ENCODE assay signal across 15 cellular contexts in the genomic region with DNA sequence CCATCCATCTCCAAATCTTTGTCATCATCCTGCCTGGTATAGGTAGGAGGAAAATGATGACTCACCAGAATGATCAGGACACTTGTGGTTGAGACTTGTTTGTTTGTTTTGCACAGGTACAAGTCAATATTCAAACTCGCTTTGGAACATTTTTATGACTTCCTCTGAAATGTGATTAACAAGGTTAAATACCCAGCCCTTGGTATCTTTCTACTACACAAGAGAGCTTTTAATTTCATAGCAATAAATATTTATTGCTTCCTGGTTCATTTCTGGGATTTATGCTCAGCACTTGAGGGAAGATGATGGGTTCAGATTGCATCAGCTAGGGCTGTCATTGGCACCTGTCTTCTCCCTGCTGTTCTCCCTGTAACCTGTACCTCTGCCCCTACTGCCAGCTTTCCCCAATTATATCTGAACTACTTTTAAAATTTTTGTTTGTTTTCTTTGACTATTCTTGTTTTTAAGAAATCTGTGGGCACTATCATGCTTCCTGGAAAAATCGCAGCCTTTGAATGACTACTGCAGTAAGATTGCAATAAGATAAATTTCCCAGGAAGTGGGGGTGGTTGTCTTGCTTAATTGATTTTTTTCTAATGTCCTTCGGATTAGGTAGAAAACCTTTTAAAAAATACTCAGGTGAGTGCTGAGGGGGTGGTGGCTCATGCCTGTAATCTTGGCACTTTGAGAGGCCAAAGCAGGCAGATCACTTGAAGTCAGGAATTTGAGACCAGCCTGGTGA. TPM values are rescaled to one million over a fixed set of nuclear protein-coding genes. Genes with fewer than 3 reads are reported as not detected.
A peak's percentile ranks its signal among the peaks of the same experiment; 100 is the strongest.
DNase-seq lines count a peak whose midpoint lies in the region; ATAC-seq and TF ChIP-seq lines count a peak whose summit lies in the region.
"Had no signal": no experiment of that assay in that cellular context is flagged by ENCODE, and none has a peak within 500 bp of the region (broad histone marks: within the 10 kb centered on the region; RNA-seq: fewer than 3 reads in every experiment).

No MANE protein-coding gene starts in this region.

- peak overlapping the region; percentile 38 for H3K27ac ChIP-seq in colonic mucosa
- H3K27ac ChIP-seq in mesenchymal stem cell (ENCODE audit: low read length, poor library complexity, severe bottlenecking): no peak overlapping the region
- H3K27ac ChIP-seq: esophagus squamous epithelium, upper lobe of right lung had no signal

- H3K27me3 Mint-ChIP-seq in activated CD4-positive, alpha-beta T cell treated with anti-CD3 and anti-CD28 coated beads, Interleukin-2, amount 10 ng/mL, durations not matched to agents 7 days and 5 days: no peaks in the 10 kb centered on the region
- H3K27me3 Mint-ChIP-seq: activated naive CD8-positive, alpha-beta T cell treated with anti-CD3 and anti-CD28 coated beads for 36 hours had no signal

- H2BK15ac ChIP-seq in mesenchymal stem cell (ENCODE audit: low read depth, poor library complexity, severe bottlenecking): no peak overlapping the region

- 74% methylated on average over 2 of the region's 3 CpGs for whole genome bisulfite sequencing in mesenchymal stem cell

- H2BK12ac ChIP-seq in mesenchymal stem cell (ENCODE audit: low read length in 2 of 2): no peak overlapping the region

- TF ChIP-seq CTCF in colonic mucosa (IDR thresholded peaks at IDR 0.05): no peak

- no peak overlapping the region for H3K18ac ChIP-seq in mesenchymal stem cell (ENCODE audit: low read depth in 1 of 2, low read length in 2 of 2)

- H4K91ac ChIP-seq in mesenchymal stem cell (ENCODE audit: low read length): no peak overlapping the region

- H2AK5ac ChIP-seq in mesenchymal stem cell (ENCODE audit: low read length, severe bottlenecking): no peak overlapping the region

- H2BK120ac ChIP-seq in mesenchymal stem cell (ENCODE audit: low read depth, low read length): no peak overlapping the region

- peaks cover 28% of the 10 kb centered on the region for H3K4me1 Mint-ChIP-seq in activated CD4-positive, alpha-beta T cell treated with anti-CD3 and anti-CD28 coated beads, Interleukin-2, amount 10 ng/mL, durations not matched to agents 7 days and 5 days

- no peaks in the 10 kb centered on the region for H3K36me3 Mint-ChIP-seq in activated CD4-positive, alpha-beta T cell treated with anti-CD3 and anti-CD28 coated beads, Interleukin-2, amount 10 ng/mL, durations not matched to agents 7 days and 5 days (ENCODE audit: low read depth)
- H3K36me3 Mint-ChIP-seq: activated naive CD8-positive, alpha-beta T cell treated with anti-CD3 and anti-CD28 coated beads for 36 hours had no signal

- ATAC-seq in HG03342 (IDR thresholded peaks at IDR 0.05; ENCODE audit: unreplicated experiment): no peak
- ATAC-seq: upper lobe of right lung had no signal

- no peak overlapping the region for H3K4ac ChIP-seq in mesenchymal stem cell (ENCODE audit: low read depth in 1 of 2, low read length in 2 of 2)

- H3K4me2 ChIP-seq in mesenchymal stem cell (ENCODE audit: low read length, poor library complexity, severe bottlenecking): no peak overlapping the region

- DNase-seq in activated CD4-positive, alpha-beta T cell treated with anti-CD3 and anti-CD28 coated beads, Interleukin-2, amount 10 ng/mL, durations not matched to agents 7 days and 5 days: no peak
- no peak for DNase-seq in activated CD4-positive, alpha-beta T cell treated with anti-CD3 and anti-CD28 coated beads for 48 hours
- DNase-seq in NCI-H345 treated with DMSO at 0.1 percent for 48 hours (lab: John Stamatoyannopoulos, UW; ENCODE audit: unreplicated experiment) (peak; percentile 2), colonic mucosa (no peak), RPMI8226 (no peak), cerebellum (ENCODE audit: low spot score) (no peak), mesenchymal stem cell (no peak)
- DNase-seq: activated CD8-positive, alpha-beta memory T cell treated with anti-CD3 and anti-CD28 coated beads, Interleukin-2, amount 50 U/mL, for 4 hours; activated naive CD8-positive, alpha-beta T cell treated with anti-CD3 and anti-CD28 coated beads for 36 hours; DMS 273 treated with DMSO at 0.1 percent for 48 hours; esophagus squamous epithelium; posterior cingulate gyrus; stimulated activated CD8-positive, alpha-beta memory T cell treated with anti-CD3 and anti-CD28 coated beads, Interleukin-4, amount 100 ng/mL, for 48 hours; upper lobe of right lung had no signal

- no peak overlapping the region for H3K14ac ChIP-seq in mesenchymal stem cell (ENCODE audit: low read length in 2 of 2)

- H2AFZ ChIP-seq in mesenchymal stem cell (ENCODE audit: low read depth, low read length): no peak overlapping the region

- no peak overlapping the region for H3K4me3 Mint-ChIP-seq in activated CD4-positive, alpha-beta T cell treated with anti-CD3 and anti-CD28 coated beads, Interleukin-2, amount 10 ng/mL, durations not matched to agents 7 days and 5 days
- H3K4me3 Mint-ChIP-seq: activated naive CD8-positive, alpha-beta T cell treated with anti-CD3 and anti-CD28 coated beads for 36 hours had no signal

- H3K36me3 ChIP-seq in colonic mucosa (no peaks in the 10 kb centered on the region), mesenchymal stem cell (ENCODE audit: control insufficient read depth in 1 of 2, insufficient read depth in 2 of 2, low read depth in 1 of 2, low read length in 2 of 2) (no peaks in the 10 kb centered on the region)
- H3K36me3 ChIP-seq: esophagus squamous epithelium, upper lobe of right lung had no signal

- no peak overlapping the region for H3K9ac ChIP-seq in colonic mucosa (ENCODE audit: low read depth in 2 of 2, low read length in 2 of 2)
- no peak overlapping the region for H3K9ac ChIP-seq in mesenchymal stem cell (ENCODE audit: low read length)

- POLR2A ChIA-PET in activated CD4-positive, alpha-beta T cell treated with anti-CD3 and anti-CD28 coated beads, Interleukin-2, amount 10 ng/mL, durations not matched to agents 7 days and 5 days (lab: Charles Lee): no interaction called here

- no peaks in the 10 kb centered on the region for H3K9me3 Mint-ChIP-seq in activated CD4-positive, alpha-beta T cell treated with anti-CD3 and anti-CD28 coated beads, Interleukin-2, amount 10 ng/mL, durations not matched to agents 7 days and 5 days
- H3K9me3 Mint-ChIP-seq: activated naive CD8-positive, alpha-beta T cell treated with anti-CD3 and anti-CD28 coated beads for 36 hours had no signal

- no peak overlapping the region for H2BK5ac ChIP-seq in mesenchymal stem cell (ENCODE audit: low read depth, low read length, poor library complexity, severe bottlenecking)

- H3K4me1 ChIP-seq in colonic mucosa (peaks cover 4% of the 10 kb centered on the region), mesenchymal stem cell (ENCODE audit: control insufficient read depth, insufficient read depth, low read depth, low read length) (no peaks in the 10 kb centered on the region)
- H3K4me1 ChIP-seq: upper lobe of right lung had no signal

- H3K27ac Mint-ChIP-seq in activated CD4-positive, alpha-beta T cell treated with anti-CD3 and anti-CD28 coated beads, Interleukin-2, amount 10 ng/mL, durations not matched to agents 7 days and 5 days: peak overlapping the region; percentile 3
- H3K27ac Mint-ChIP-seq: activated naive CD8-positive, alpha-beta T cell treated with anti-CD3 and anti-CD28 coated beads for 36 hours had no signal

- H3K23ac ChIP-seq in mesenchymal stem cell (ENCODE audit: low read length in 2 of 2): no peak overlapping the region

- H3K27me3 ChIP-seq in colonic mucosa: no peaks in the 10 kb centered on the region
- H3K27me3 ChIP-seq in mesenchymal stem cell (ENCODE audit: control insufficient read depth in 1 of 2, insufficient read depth in 1 of 2, low read length in 2 of 2): peaks cover 0 to 16% of the 10 kb centered on the region in 2 experiments
- H3K27me3 ChIP-seq: upper lobe of right lung had no signal

- H3K9me3 ChIP-seq in colonic mucosa (no peaks in the 10 kb centered on the region), mesenchymal stem cell (ENCODE audit: control insufficient read depth, low read length) (no peaks in the 10 kb centered on the region)
- H3K9me3 ChIP-seq: esophagus squamous epithelium, upper lobe of right lung had no signal

- CTCF ChIA-PET in activated CD4-positive, alpha-beta T cell treated with anti-CD3 and anti-CD28 coated beads, Interleukin-2, amount 10 ng/mL, durations not matched to agents 7 days and 5 days (lab: Charles Lee): interaction anchor here (0.5 to 1.4 kb wide), 2 partner anchors 10 kb away, joined by 3 read pairs; no protein-coding TSS in a partner anchor

- no peak overlapping the region for H4K8ac ChIP-seq in mesenchymal stem cell (ENCODE audit: low read length)

- intact Hi-C loops in colonic mucosa (cut with DNase I): no loop called here

- H3K79me1 ChIP-seq in mesenchymal stem cell (replicated peaks; ENCODE audit: low read length, poor library complexity, severe bottlenecking): no peaks in the 10 kb centered on the region

- H3K4me3 ChIP-seq in colonic mucosa (no peak overlapping the region), mesenchymal stem cell (ENCODE audit: insufficient read depth in 1 of 2, low read depth in 1 of 2, low read length in 2 of 2) (no peak overlapping the region)
- H3K4me3 ChIP-seq: esophagus squamous epithelium, upper lobe of right lung had no signal

RNA-seq across cellular contexts. Expression of a gene that starts 24.3 kb away (rescaled TPM):
- not detected for total RNA-seq in activated CD4-positive, alpha-beta T cell treated with anti-CD3 and anti-CD28 coated beads, Interleukin-2, amount 10 ng/mL, durations not matched to agents 7 days and 5 days
- total RNA-seq in colonic mucosa (100 to 1,000 TPM; 261 to 365 TPM), cerebellum (0.18 TPM)
- polyA plus RNA-seq in mesenchymal stem cell (2013, experiment 1 of 2): 0.18 TPM
- 0.08 TPM for polyA plus RNA-seq in mesenchymal stem cell (2013, experiment 2 of 2)
- total RNA-seq: activated naive CD8-positive, alpha-beta T cell treated with anti-CD3 and anti-CD28 coated beads for 36 hours had no signal

Comparison
In these comparisons a context has a peak if more than half of its experiments do, and no peak if none do; other contexts are left out.
1. RNA of a gene that starts 24.3 kb away (total RNA-seq): 261 to 365 TPM in colonic mucosa; 0.18 TPM in cerebellum (single experiment) and not detected in activated CD4-positive, alpha-beta T cell treated with anti-CD3 and anti-CD28 coated beads, Interleukin-2, amount 10 ng/mL, durations not matched to agents 7 days and 5 days; every median in the first group is over 100 times any median in the second.